In the genomic region with DNA sequence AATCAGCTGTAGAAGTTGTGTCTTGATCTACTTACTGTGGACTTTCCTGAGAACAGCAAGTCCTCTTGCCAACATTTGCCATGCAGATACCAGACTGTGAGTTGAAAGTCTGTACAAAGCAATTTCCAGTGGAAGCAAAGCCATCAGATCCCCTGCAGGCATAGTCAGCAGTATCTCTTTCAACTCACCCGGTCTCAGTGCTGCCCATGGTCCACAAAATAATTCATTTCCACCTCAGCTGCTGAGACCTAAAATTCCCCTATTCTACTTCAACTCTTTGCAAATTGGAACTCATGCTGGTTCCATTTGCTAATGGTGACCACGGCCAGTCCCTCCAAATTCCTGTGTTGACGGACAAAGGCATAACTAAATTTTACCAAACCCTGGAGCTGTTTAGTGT, we compare ENCODE assay signal across 36 cellular contexts.
"Had no signal": no experiment of that assay in that cellular context is flagged by ENCODE, and none has a peak within 500 bp of the region (broad histone marks: within the 10 kb centered on the region; RNA-seq: fewer than 3 reads in every experiment).

No MANE protein-coding gene starts in this region.

- H3K27me3 ChIP-seq: ascending aorta, cardiac muscle cell had no signal

- DNase-seq: activated CD4-positive, alpha-beta memory T cell treated with anti-CD3 and anti-CD28 coated beads, Interleukin-2, amount 10 ng/mL, durations not matched to agents 7 days and 5 days; activated CD4-positive, alpha-beta T cell treated with anti-CD3 and anti-CD28 coated beads for 1 hour; activated CD4-positive, alpha-beta T cell treated with anti-CD3 and anti-CD28 coated beads for 36 hours; activated CD4-positive, alpha-beta T cell treated with anti-CD3 and anti-CD28 coated beads for 48 hours; activated CD4-positive, alpha-beta T cell treated with anti-CD3 and anti-CD28 coated beads, Interleukin-2, amount 10 ng/mL, durations not matched to agents 7 days and 5 days; activated CD4-positive, alpha-beta T cell treated with anti-CD3 and anti-CD28 coated beads, Interleukin-2, amount 50 U/mL, for 48 hours; activated CD4-positive, CD25-positive, alpha-beta regulatory T cell; activated CD8-positive, alpha-beta memory T cell treated with anti-CD3 and anti-CD28 coated beads for 24 hours; activated CD8-positive, alpha-beta memory T cell treated with anti-CD3 and anti-CD28 coated beads, Interleukin-2, amount 10 ng/mL, durations not matched to agents 7 days and 5 days; activated CD8-positive, alpha-beta memory T cell treated with anti-CD3 and anti-CD28 coated beads, Interleukin-2, amount 50 U/mL, for 48 hours; activated CD8-positive, alpha-beta T cell treated with anti-CD3 and anti-CD28 coated beads, Interleukin-2, amount 10 ng/mL, durations not matched to agents 7 days and 5 days; activated effector memory CD4-positive, alpha-beta T cell treated with Interleukin-2 at 50 U/mL for 16 hours; activated gamma-delta T cell; activated naive CD4-positive, alpha-beta T cell treated with anti-CD3 and anti-CD28 coated beads, Interleukin-2, amount 10 ng/mL, durations not matched to agents 7 days and 5 days; activated naive CD4-positive, alpha-beta T cell treated with Interleukin-2 at 50 U/mL for 16 hours; activated naive CD8-positive, alpha-beta T cell treated with anti-CD3 and anti-CD28 coated beads, Interleukin-2, amount 10 ng/mL, durations not matched to agents 7 days and 5 days; activated naive CD8-positive, alpha-beta T cell treated with anti-CD3 and anti-CD28 coated beads, Interleukin-2, amount 50 U/mL, for 24 hours; activated T-cell treated with anti-CD3 and anti-CD28 coated beads, Interleukin-2, amount 50 U/mL, for 24 hours; activated T-cell treated with anti-CD3 and anti-CD28 coated beads, Interleukin-2, amount 50 U/mL, for 48 hours; amygdala; anterior cingulate cortex; caudate nucleus; T-helper 1 cell; T-helper 2 cell; T-helper 9 cell had no signal

- H3K27ac ChIP-seq: ascending aorta, cardiac muscle cell, VCaP had no signal

- H3K27me3 Mint-ChIP-seq: activated CD4-positive, alpha-beta memory T cell treated with anti-CD3 and anti-CD28 coated beads, Interleukin-2, amount 10 ng/mL, durations not matched to agents 7 days and 5 days; activated CD4-positive, alpha-beta T cell treated with anti-CD3 and anti-CD28 coated beads for 36 hours; activated naive CD8-positive, alpha-beta T cell; activated naive CD8-positive, alpha-beta T cell treated with anti-CD3 and anti-CD28 coated beads, Interleukin-2, amount 10 ng/mL, durations not matched to agents 7 days and 5 days; activated naive CD8-positive, alpha-beta T cell treated with anti-CD3 and anti-CD28 coated beads, Interleukin-2, amount 50 U/mL, for 24 hours; activated T-cell treated with anti-CD3 and anti-CD28 coated beads, Interleukin-2, amount 50 U/mL, for 24 hours; brain had no signal

- H3K4me3 ChIP-seq: ascending aorta, cardiac muscle cell had no signal

- H3K27ac Mint-ChIP-seq: activated CD4-positive, alpha-beta memory T cell treated with anti-CD3 and anti-CD28 coated beads, Interleukin-2, amount 10 ng/mL, durations not matched to agents 7 days and 5 days; activated CD4-positive, alpha-beta T cell treated with anti-CD3 and anti-CD28 coated beads for 36 hours; activated CD8-positive, alpha-beta memory T cell treated with anti-CD3 and anti-CD28 coated beads, Interleukin-2, amount 10 ng/mL, durations not matched to agents 7 days and 5 days; activated CD8-positive, alpha-beta T cell treated with anti-CD3 and anti-CD28 coated beads, Interleukin-2, amount 10 ng/mL, durations not matched to agents 7 days and 5 days; activated naive CD4-positive, alpha-beta T cell treated with anti-CD3 and anti-CD28 coated beads, Interleukin-2, amount 10 ng/mL, durations not matched to agents 7 days and 5 days; activated naive CD4-positive, alpha-beta T cell treated with anti-CD3 and anti-CD28 coated beads, Interleukin-2, amount 50 U/mL, for 24 hours; activated naive CD8-positive, alpha-beta T cell; activated naive CD8-positive, alpha-beta T cell treated with anti-CD3 and anti-CD28 coated beads, Interleukin-2, amount 50 U/mL, for 24 hours; activated T-cell treated with anti-CD3 and anti-CD28 coated beads, Interleukin-2, amount 50 U/mL, for 24 hours; activated T-helper 2 cell treated with anti-CD3 and anti-CD28 coated beads, Interferon-gamma antibody, Interleukin-2, Interleukin-4, amounts not matched to agents 10 μg/mL and 5 μg/mL and 100 μg/mL, durations not matched to agents 14 hours and 24 hours and 36 hours; T-helper 2 cell treated with Interferon-gamma antibody and Interleukin-4, amounts not matched to agents 5 μg/mL and 100 μg/mL, for 36 hours had no signal

- H3K4me3 Mint-ChIP-seq: activated CD4-positive, alpha-beta memory T cell treated with anti-CD3 and anti-CD28 coated beads, Interleukin-2, amount 10 ng/mL, durations not matched to agents 7 days and 5 days; activated CD4-positive, alpha-beta T cell treated with anti-CD3 and anti-CD28 coated beads for 36 hours; activated CD4-positive, alpha-beta T cell treated with anti-CD3 and anti-CD28 coated beads, Interleukin-2, amount 10 ng/mL, durations not matched to agents 7 days and 5 days; activated CD8-positive, alpha-beta memory T cell treated with anti-CD3 and anti-CD28 coated beads, Interleukin-2, amount 10 ng/mL, durations not matched to agents 7 days and 5 days; activated CD8-positive, alpha-beta T cell treated with anti-CD3 and anti-CD28 coated beads, Interleukin-2, amount 10 ng/mL, durations not matched to agents 7 days and 5 days; activated naive CD4-positive, alpha-beta T cell treated with anti-CD3 and anti-CD28 coated beads, Interleukin-2, amount 10 ng/mL, durations not matched to agents 7 days and 5 days; activated naive CD4-positive, alpha-beta T cell treated with anti-CD3 and anti-CD28 coated beads, Interleukin-2, amount 50 U/mL, for 24 hours; activated naive CD8-positive, alpha-beta T cell; activated naive CD8-positive, alpha-beta T cell treated with anti-CD3 and anti-CD28 coated beads, Interleukin-2, amount 10 ng/mL, durations not matched to agents 7 days and 5 days; activated naive CD8-positive, alpha-beta T cell treated with anti-CD3 and anti-CD28 coated beads, Interleukin-2, amount 50 U/mL, for 24 hours; activated T-cell treated with anti-CD3 and anti-CD28 coated beads, Interleukin-2, amount 50 U/mL, for 24 hours; central memory CD8-positive, alpha-beta T cell; T-helper 1 cell treated with Interleukin-12 subunit alpha and Interleukin-12 subunit beta and Interleukin-4 antibody, amounts not matched to agents 30 μg/mL and 1 μg/mL, for 36 hours; T-helper 2 cell treated with Interferon-gamma antibody and Interleukin-4, amounts not matched to agents 5 μg/mL and 100 μg/mL, for 36 hours had no signal

- ATAC-seq: activated CD4-positive, alpha-beta T cell treated with anti-CD3 and anti-CD28 coated beads for 36 hours; activated CD4-positive, CD25-positive, alpha-beta regulatory T cell treated with anti-CD3 and anti-CD28 coated beads, Interleukin-2, amount 50 U/mL, for 24 hours; activated CD8-positive, alpha-beta memory T cell treated with anti-CD3 and anti-CD28 coated beads, Interleukin-2, amount 10 ng/mL, durations not matched to agents 7 days and 5 days; activated CD8-positive, alpha-beta T cell treated with anti-CD3 and anti-CD28 coated beads, Interleukin-2, amount 10 ng/mL, durations not matched to agents 7 days and 5 days; activated naive CD8-positive, alpha-beta T cell treated with anti-CD3 and anti-CD28 coated beads, Interleukin-2, amount 50 U/mL, for 24 hours had no signal

- H3K9me3 Mint-ChIP-seq: activated CD4-positive, alpha-beta memory T cell treated with anti-CD3 and anti-CD28 coated beads, Interleukin-2, amount 10 ng/mL, durations not matched to agents 7 days and 5 days; activated CD4-positive, alpha-beta T cell treated with anti-CD3 and anti-CD28 coated beads, Interleukin-2, amount 10 ng/mL, durations not matched to agents 7 days and 5 days; activated naive CD4-positive, alpha-beta T cell treated with anti-CD3 and anti-CD28 coated beads, Interleukin-2, amount 10 ng/mL, durations not matched to agents 7 days and 5 days; activated naive CD4-positive, alpha-beta T cell treated with anti-CD3 and anti-CD28 coated beads, Interleukin-2, amount 50 U/mL, for 24 hours; activated naive CD8-positive, alpha-beta T cell treated with anti-CD3 and anti-CD28 coated beads, Interleukin-2, amount 50 U/mL, for 24 hours; activated T-cell treated with anti-CD3 and anti-CD28 coated beads, Interleukin-2, amount 50 U/mL, for 24 hours; activated T-helper 2 cell treated with anti-CD3 and anti-CD28 coated beads, Interferon-gamma antibody, Interleukin-2, Interleukin-4, amounts not matched to agents 10 μg/mL and 5 μg/mL and 100 μg/mL, durations not matched to agents 14 hours and 24 hours and 36 hours; brain; central memory CD8-positive, alpha-beta T cell; T-helper 1 cell treated with Interleukin-12 subunit alpha and Interleukin-12 subunit beta and Interleukin-4 antibody, amounts not matched to agents 30 μg/mL and 1 μg/mL, for 36 hours; T-helper 2 cell treated with Interferon-gamma antibody and Interleukin-4, amounts not matched to agents 5 μg/mL and 100 μg/mL, for 36 hours had no signal

- H3K4me1 ChIP-seq: ascending aorta had no signal

- H3K9me3 ChIP-seq: ascending aorta had no signal

- H3K36me3 Mint-ChIP-seq: activated CD8-positive, alpha-beta memory T cell treated with anti-CD3 and anti-CD28 coated beads, Interleukin-2, amount 10 ng/mL, durations not matched to agents 7 days and 5 days; activated naive CD4-positive, alpha-beta T cell treated with anti-CD3 and anti-CD28 coated beads, Interleukin-2, amount 10 ng/mL, durations not matched to agents 7 days and 5 days; brain had no signal

- H3K36me3 ChIP-seq: ascending aorta, cardiac muscle cell had no signal

- H3K4me1 Mint-ChIP-seq: central memory CD8-positive, alpha-beta T cell had no signal
